ENCODE assay signal across 8 cellular contexts in genomic region chr9:95509851-95510529, GRCh38. TPM values are rescaled to one million over a fixed set of nuclear protein-coding genes. Genes with fewer than 3 reads are reported as not detected.
DNase-seq lines count a peak whose midpoint lies in the region; ATAC-seq and TF ChIP-seq lines count a peak whose summit lies in the region.

No MANE protein-coding gene starts in this region.

- no peak for DNase-seq in activated CD4-positive, alpha-beta T cell treated with anti-CD3 and anti-CD28 coated beads, Interleukin-2, amount 10 ng/mL, durations not matched to agents 7 days and 5 days
- no peak for DNase-seq in activated CD4-positive, alpha-beta T cell treated with anti-CD3 and anti-CD28 coated beads for 4 hours
- DNase-seq in SJCRH30 (peak in 1 of 2 experiments; percentile 44), epithelial cell of prostate (ENCODE audit: low read depth, low spot score) (no peak), neural crest cell (ENCODE audit: low read depth, low spot score) (peak; percentile 23), OCI-M2 (lab: John Stamatoyannopoulos, UW; ENCODE audit: unreplicated experiment) (no peak)

- H3K4me1 ChIP-seq in SJCRH30, result peaks cover 5% of the 10 kb centered on the region

- no peak for ATAC-seq in GM18520 (IDR thresholded peaks at IDR 0.05; ENCODE audit: unreplicated experiment)
- no peak for ATAC-seq in GM18868 (IDR thresholded peaks at IDR 0.05; ENCODE audit: unreplicated experiment)

- peak overlapping the region; percentile 83 for H3K27ac Mint-ChIP-seq in activated CD4-positive, alpha-beta T cell treated with anti-CD3 and anti-CD28 coated beads, Interleukin-2, amount 10 ng/mL, durations not matched to agents 7 days and 5 days
- H3K27ac Mint-ChIP-seq in neural crest cell (ENCODE audit: unreplicated experiment), result peak overlapping the region; percentile 99

- peaks cover 70% of the 10 kb centered on the region for H3K27me3 Mint-ChIP-seq in activated CD4-positive, alpha-beta T cell treated with anti-CD3 and anti-CD28 coated beads, Interleukin-2, amount 10 ng/mL, durations not matched to agents 7 days and 5 days
- peaks cover 25% of the 10 kb centered on the region for H3K27me3 Mint-ChIP-seq in neural crest cell (ENCODE audit: low read depth)

- CTCF ChIA-PET in activated CD4-positive, alpha-beta T cell treated with anti-CD3 and anti-CD28 coated beads, Interleukin-2, amount 10 ng/mL, durations not matched to agents 7 days and 5 days (lab: Charles Lee), result no interaction called here

- no peaks in the 10 kb centered on the region for H3K27me3 ChIP-seq in SJCRH30

- POLR2A ChIA-PET in activated CD4-positive, alpha-beta T cell treated with anti-CD3 and anti-CD28 coated beads, Interleukin-2, amount 10 ng/mL, durations not matched to agents 7 days and 5 days (lab: Charles Lee), result interaction anchor here (0.6 kb wide), 1 partner anchor 11 kb away, joined by 3 read pairs; no protein-coding TSS in a partner anchor

- H3K4me3 ChIP-seq in SJCRH30, result peak overlapping the region; percentile 86

- no peaks in the 10 kb centered on the region for H3K9me3 ChIP-seq in SJCRH30 (replicated peaks)

- peaks cover 4% of the 10 kb centered on the region for H3K36me3 Mint-ChIP-seq in activated CD4-positive, alpha-beta T cell treated with anti-CD3 and anti-CD28 coated beads, Interleukin-2, amount 10 ng/mL, durations not matched to agents 7 days and 5 days (ENCODE audit: low read depth)
- no peaks in the 10 kb centered on the region for H3K36me3 Mint-ChIP-seq in neural crest cell (ENCODE audit: low read depth)

- no peaks in the 10 kb centered on the region for H3K9me3 Mint-ChIP-seq in activated CD4-positive, alpha-beta T cell treated with anti-CD3 and anti-CD28 coated beads, Interleukin-2, amount 10 ng/mL, durations not matched to agents 7 days and 5 days
- no peaks in the 10 kb centered on the region for H3K9me3 Mint-ChIP-seq in neural crest cell

- no peak for TF ChIP-seq CTCF in neural crest cell (conservative IDR thresholded peaks at IDR 0.05)

- H3K27ac ChIP-seq in SJCRH30 (peak overlapping the region; percentile 73), epithelial cell of prostate (peak overlapping the region; percentile 92)

- H3K4me1 Mint-ChIP-seq in activated CD4-positive, alpha-beta T cell treated with anti-CD3 and anti-CD28 coated beads, Interleukin-2, amount 10 ng/mL, durations not matched to agents 7 days and 5 days, result peaks cover 43% of the 10 kb centered on the region
- peaks cover 55% of the 10 kb centered on the region for H3K4me1 Mint-ChIP-seq in neural crest cell

- no peaks in the 10 kb centered on the region; the same call in 1 of the 2 replicates for H3K36me3 ChIP-seq in SJCRH30

- H3K4me3 Mint-ChIP-seq in activated CD4-positive, alpha-beta T cell treated with anti-CD3 and anti-CD28 coated beads, Interleukin-2, amount 10 ng/mL, durations not matched to agents 7 days and 5 days, result peak overlapping the region; percentile 76
- H3K4me3 Mint-ChIP-seq in neural crest cell, result peak overlapping the region; percentile 100

RNA-seq across cellular contexts. Expression of gene PTCH1, which starts 6.8 kb away (rescaled TPM):
- 1 to 10 TPM; 7.1 to 8.9 TPM for total RNA-seq in activated CD4-positive, alpha-beta T cell treated with anti-CD3 and anti-CD28 coated beads, Interleukin-2, amount 10 ng/mL, durations not matched to agents 7 days and 5 days
- 35.2 and 39.2 TPM in 2 replicates for total RNA-seq in SJCRH30 (2014; rRNA removed; shearing (Covaris generic))
- 70.8 and 75.6 TPM in 2 replicates for total RNA-seq in neural crest cell
